Comparison of ENCODE assay signal across 11 cellular contexts in genomic region chr10:87547734-87548311, GRCh38. TPM values are rescaled to one million over a fixed set of nuclear protein-coding genes. Genes with fewer than 3 reads are reported as not detected.
DNase-seq lines count a peak whose midpoint lies in the region; ATAC-seq, FAIRE-seq and TF ChIP-seq lines count a peak whose summit lies in the region.
"Had no signal": no experiment of that assay in that cellular context is flagged by ENCODE, and none has a peak within 500 bp of the region (broad histone marks: within the 10 kb centered on the region; RNA-seq: fewer than 3 reads in every experiment).

No MANE protein-coding gene starts in this region.

- TF ChIP-seq EP300 in HepG2 (IDR thresholded peaks at IDR 0.05; ENCODE audit: low read depth in 2 of 2, low read length in 2 of 2) (no peak), HepG2 (CRISPR knock-in tag; IDR thresholded peaks at IDR 0.05; ENCODE audit: borderline replicate concordance) (no peak)

- H4K20me1 ChIP-seq in HepG2 (ENCODE audit: insufficient read depth, low read length) (no peaks in the 10 kb centered on the region), keratinocyte (ENCODE audit: control insufficient read depth, extremely low read depth, insufficient read depth, low read length) (no peaks in the 10 kb centered on the region)

- peak overlapping the region; percentile 4 to 16 for H3K27ac ChIP-seq in liver (ENCODE audit: low read depth in 1 of 2, low read length in 2 of 2)
- no peak overlapping the region for H3K27ac ChIP-seq in HepG2 (ENCODE audit: extremely low read length, insufficient read depth, low read length)
- no peak overlapping the region for H3K27ac ChIP-seq in keratinocyte (ENCODE audit: control insufficient read depth, insufficient read depth, low read length)
- H3K27ac ChIP-seq in aorta (ENCODE audit: low read depth in 1 of 2, low read length in 2 of 2) = peak overlapping the region in 1 of 2 donors; percentile 57
- H3K27ac ChIP-seq in naive thymus-derived CD4-positive, alpha-beta T cell (ENCODE audit: low read depth, low read length) = no peak overlapping the region

- no peak overlapping the region for H2AFZ ChIP-seq in HepG2 (ENCODE audit: low read length)
- H2AFZ ChIP-seq in keratinocyte (ENCODE audit: control insufficient read depth, low read length) = no peak overlapping the region

- no peak overlapping the region for H3K4me2 ChIP-seq in HepG2 (ENCODE audit: low read depth, low read length)
- H3K4me2 ChIP-seq in keratinocyte (ENCODE audit: control insufficient read depth, extremely low read depth, insufficient read depth, low read depth, low read length) = no peak overlapping the region

- no peak for TF ChIP-seq CTCF in liver (IDR thresholded peaks at IDR 0.05; ENCODE audit: low read depth, low read length, missing input control)
- TF ChIP-seq CTCF in HepG2 (CRISPR knock-in tag; IDR thresholded peaks at IDR 0.05) = no peak
- no peak for TF ChIP-seq CTCF in keratinocyte (optimal IDR thresholded peaks at IDR 0.05 in 1 of 3, IDR thresholded peaks at IDR 0.05 in 1 of 3, conservative IDR thresholded peaks at IDR 0.05 in 1 of 3; ENCODE audit: extremely low read depth in 1 of 3, insufficient read depth in 2 of 3, low read length in 3 of 3)

- peak overlapping the region in 1 of 9 donors; percentile 65 for H3K27ac Mint-ChIP-seq in naive thymus-derived CD4-positive, alpha-beta T cell

- no peaks in the 10 kb centered on the region for H3K9me1 ChIP-seq in keratinocyte (ENCODE audit: control insufficient read depth, extremely low read depth, insufficient read depth, low read length)

- intact Hi-C loops in HepG2 (cut with micrococcal nuclease; ENCODE audit: unreplicated experiment) (no loop called here), aorta (cut with DNase I) (loop anchor here in 1 of 2 donors (5.0 kb wide), 1 partner anchor 49 kb away; no protein-coding TSS in a partner anchor)
- intact Hi-C loops in naive thymus-derived CD4-positive, alpha-beta T cell (cut with micrococcal nuclease) = no loop called here

- BruUV-seq in HepG2 (replicated peaks; lab: Mats Ljungman, UMichigan) = no TSS peak

- peak in 1 of 2 donors; percentile 50 for TF ChIP-seq RAD21 in liver (IDR thresholded peaks at IDR 0.05)
- TF ChIP-seq RAD21 in HepG2 (CRISPR knock-in tag; IDR thresholded peaks at IDR 0.05) = no peak

- DNase-seq in HepG2 (ENCODE audit: low spot score) (no peak), amniotic epithelial cell (ENCODE audit: low read depth) (peak; percentile 92), keratinocyte (ENCODE audit: low read depth, low spot score) (no peak), aorta (no peak), NCI-H526 (lab: John Stamatoyannopoulos, UW) (no peak), OCI-M2 (lab: John Stamatoyannopoulos, UW; ENCODE audit: unreplicated experiment) (no peak)
- no peak for DNase-seq in naive thymus-derived CD4-positive, alpha-beta T cell
- DNase-seq: activated CD4-positive, CD25-positive, alpha-beta regulatory T cell; activated naive CD4-positive, alpha-beta T cell treated with Interleukin-2 at 50 U/mL for 16 hours; stimulated activated naive CD4-positive, alpha-beta T cell had no signal

- FAIRE-seq in HepG2 (lab: Jason Lieb, UNC) (no peak), keratinocyte (lab: Jason Lieb, UNC) (peak; percentile 73)

- POLR2A ChIA-PET in HepG2 (lab: Yijun Ruan, JAX) = no interaction called here
- POLR2A ChIA-PET in naive thymus-derived CD4-positive, alpha-beta T cell (lab: Charles Lee) = no interaction called here

- H3K36me3 ChIP-seq in liver (ENCODE audit: control insufficient read depth in 4 of 4, insufficient read depth in 3 of 4, low read depth in 1 of 4, low read length in 3 of 4) (peaks cover 0 to 8% (median 6%) of the 10 kb centered on the region in 4 donors), HepG2 (replicated peaks in 1 of 2; ENCODE audit: control insufficient read depth in 1 of 2, insufficient read depth in 2 of 2, low read length in 2 of 2) (peaks cover 4 to 27% of the 10 kb centered on the region in 2 experiments; a peak in 4 of 5 replicates), keratinocyte (ENCODE audit: control insufficient read depth in 2 of 2, extremely low read depth in 1 of 2, insufficient read depth in 2 of 2, low read length in 2 of 2) (peaks cover 0 to 3% of the 10 kb centered on the region in 2 experiments), aorta (ENCODE audit: control insufficient read depth in 1 of 2, insufficient read depth in 2 of 2, low read length in 1 of 2) (no peaks in the 10 kb centered on the region)
- peaks cover 0 to 3% (median 0%) of the 10 kb centered on the region in 3 experiments for H3K36me3 ChIP-seq in naive thymus-derived CD4-positive, alpha-beta T cell (ENCODE audit: control insufficient read depth in 2 of 3, insufficient read depth in 3 of 3, low read length in 3 of 3)

- TF ChIP-seq POLR2A in HepG2 (IDR thresholded peaks at IDR 0.05; ENCODE audit: insufficient read depth in 1 of 2, low read depth in 2 of 2, low read length in 2 of 2) = no peak

- H3K79me2 ChIP-seq in HepG2 (ENCODE audit: insufficient read depth, low read length) = no peaks in the 10 kb centered on the region
- no peaks in the 10 kb centered on the region for H3K79me2 ChIP-seq in keratinocyte (ENCODE audit: control insufficient read depth, insufficient read depth, low read length)

- CTCF ChIA-PET in HepG2 (lab: Yijun Ruan, JAX; ENCODE audit: low intra/inter-chr PET ratio, low total read pairs) = no interaction called here
- CTCF ChIA-PET in naive thymus-derived CD4-positive, alpha-beta T cell (lab: Charles Lee) = no interaction called here

- H3K27me3 Mint-ChIP-seq in naive thymus-derived CD4-positive, alpha-beta T cell = no peaks in the 10 kb centered on the region

- peaks cover 13 to 38% (median 36%) of the 10 kb centered on the region in 5 donors for H3K36me3 Mint-ChIP-seq in naive thymus-derived CD4-positive, alpha-beta T cell

- no peak overlapping the region for H3K4me3 Mint-ChIP-seq in naive thymus-derived CD4-positive, alpha-beta T cell

- H3K27me3 ChIP-seq in liver (ENCODE audit: control insufficient read depth in 4 of 4, insufficient read depth in 4 of 4, low read length in 3 of 4) = no peaks in the 10 kb centered on the region
- H3K27me3 ChIP-seq in HepG2 (ENCODE audit: control insufficient read depth in 1 of 2, insufficient read depth in 2 of 2, low read length in 2 of 2) = no peaks in the 10 kb centered on the region
- no peaks in the 10 kb centered on the region for H3K27me3 ChIP-seq in keratinocyte (ENCODE audit: control insufficient read depth, extremely low read depth, insufficient read depth, low read length)
- no peaks in the 10 kb centered on the region for H3K27me3 ChIP-seq in aorta (ENCODE audit: control insufficient read depth in 1 of 2, insufficient read depth in 2 of 2, low read length in 1 of 2)
- H3K27me3 ChIP-seq in naive thymus-derived CD4-positive, alpha-beta T cell (ENCODE audit: control insufficient read depth in 2 of 2, insufficient read depth in 2 of 2, low read length in 2 of 2) = no peaks in the 10 kb centered on the region

- in situ Hi-C loops in HepG2 (cut with HindIII; ENCODE audit: extremely low pct_ligation_motif_present, low pct_unique_long_range_greater_than_20kb) = no loop called here

- H3K9me3 ChIP-seq in liver (ENCODE audit: control insufficient read depth in 4 of 4, low read length in 3 of 4) (no peaks in the 10 kb centered on the region), HepG2 (ENCODE audit: low read length) (peaks cover 3% of the 10 kb centered on the region; the same call in 1 of the 2 replicates), keratinocyte (ENCODE audit: control insufficient read depth, low read depth, low read length) (no peaks in the 10 kb centered on the region), aorta (ENCODE audit: control insufficient read depth, low read length) (peaks cover 1% of the 10 kb centered on the region)
- peaks cover 0 to 6% (median 3%) of the 10 kb centered on the region in 3 experiments for H3K9me3 ChIP-seq in naive thymus-derived CD4-positive, alpha-beta T cell (ENCODE audit: control insufficient read depth in 2 of 3, low read length in 3 of 3)

- ATAC-seq in HepG2 = no peak
- peak; percentile 50 for ATAC-seq in aorta (ENCODE audit: low FRiP score)
- ATAC-seq in naive thymus-derived CD4-positive, alpha-beta T cell = no peak

- H3K4me3 ChIP-seq in liver (ENCODE audit: low read depth in 1 of 3, low read length in 3 of 3) = no peak overlapping the region
- no peak overlapping the region for H3K4me3 ChIP-seq in HepG2 (replicated peaks in 1 of 3; ENCODE audit: insufficient read depth in 1 of 3, low read depth in 2 of 3, low read length in 3 of 3)
- no peak overlapping the region for H3K4me3 ChIP-seq in keratinocyte (ENCODE audit: control insufficient read depth in 2 of 3, extremely low read depth in 1 of 3, insufficient read depth in 2 of 3, low read depth in 1 of 3, low read length in 3 of 3)
- no peak overlapping the region for H3K4me3 ChIP-seq in aorta (ENCODE audit: low read length in 2 of 2)
- no peak overlapping the region for H3K4me3 ChIP-seq in naive thymus-derived CD4-positive, alpha-beta T cell (ENCODE audit: low read length)

- H3K4me1 ChIP-seq in liver (ENCODE audit: control insufficient read depth in 4 of 4, insufficient read depth in 4 of 4, low read length in 3 of 4) (peaks cover 5 to 10% (median 9%) of the 10 kb centered on the region in 4 donors), HepG2 (ENCODE audit: insufficient read depth, low read length) (no peaks in the 10 kb centered on the region), keratinocyte (ENCODE audit: control insufficient read depth, extremely low read depth, insufficient read depth, low read length) (no peaks in the 10 kb centered on the region), aorta (ENCODE audit: control insufficient read depth in 1 of 2, insufficient read depth in 2 of 2, low read length in 2 of 2) (peaks cover 3 to 7% of the 10 kb centered on the region in 2 donors)
- H3K4me1 ChIP-seq in naive thymus-derived CD4-positive, alpha-beta T cell (ENCODE audit: control insufficient read depth in 2 of 2, insufficient read depth in 2 of 2, low read length in 2 of 2) = peaks cover 4 to 7% of the 10 kb centered on the region in 2 donors

- dilution Hi-C loops in keratinocyte (cut with MboI; ENCODE audit: extremely low pct_ligation_motif_present, low sequenced_read_pairs) = no loop called here

- WGBS in liver = 66% methylated on average over 3 of the region's 3 CpGs
- 87% methylated on average over 3 of the region's 3 CpGs for WGBS in HepG2 (ENCODE audit: low lambda C conversion rate)
- 6 to 16% methylated on average over 3 of the region's 3 CpGs for WGBS in aorta, 2 donors

- peaks cover 0 to 26% (median 14%) of the 10 kb centered on the region in 7 donors for H3K4me1 Mint-ChIP-seq in naive thymus-derived CD4-positive, alpha-beta T cell

- H3K9ac ChIP-seq in liver (ENCODE audit: low read depth in 1 of 2, low read length in 2 of 2) (no peak overlapping the region), HepG2 (ENCODE audit: insufficient read depth, low read depth, low read length) (no peak overlapping the region), keratinocyte (ENCODE audit: control insufficient read depth, extremely low read depth, insufficient read depth, low read length) (no peak overlapping the region)

- peaks cover 4 to 10% (median 5%) of the 10 kb centered on the region in 11 donors for H3K9me3 Mint-ChIP-seq in naive thymus-derived CD4-positive, alpha-beta T cell

RNA-seq across cellular contexts. Expression of gene MINPP1, which starts 43.1 kb away (rescaled TPM):
- 100 to 1,000 TPM in 1 of 2 donors, 10 to 100 TPM in 1; 29.5 to 111 TPM for total RNA-seq in liver
- 10 to 100 TPM; 19.1 to 19.8 TPM for polyA plus RNA-seq in liver
- 28.0 and 53.7 TPM in 2 replicates for total RNA-seq in HepG2 (2016; rRNA removed; fragmentation: Illumina TruSeq; extraction: Trizol)
- 3.9 and 4.8 TPM in 2 replicates for total RNA-seq in HepG2 (2016; cell fraction: cytosol; rRNA removed; fragmentation: Illumina TruSeq; extraction: Trizol; ENCODE audit: low read depth)
- 24.9 and 55.2 TPM in 2 replicates for total RNA-seq in HepG2 (2016; cell fraction: insoluble cytoplasmic fraction; rRNA removed; fragmentation: Illumina TruSeq; extraction: Trizol)
- total RNA-seq in HepG2 (2016; cell fraction: membrane; rRNA removed; fragmentation: Illumina TruSeq; extraction: Trizol) = 7.7 and 10.4 TPM in 2 replicates
- 52.9 and 65.7 TPM in 2 replicates for total RNA-seq in HepG2 (2016; cell fraction: nucleus; rRNA removed; fragmentation: Illumina TruSeq; extraction: Trizol)
- 18.4 and 19.2 TPM in 2 replicates for polyA plus RNA-seq in HepG2 (2011; rRNA removed)
- polyA plus RNA-seq in HepG2 (2011; cell fraction: cytosol; rRNA removed) = 9.0 and 10.4 TPM in 2 replicates
- polyA plus RNA-seq in HepG2 (2011; cell fraction: nucleus; rRNA removed) = 9.9 and 11.4 TPM in 2 replicates
- 25.8 and 38.1 TPM in 2 replicates for polyA plus RNA-seq in HepG2 (2012)
- 2.4 TPM in 2 replicates for polyA plus RNA-seq in HepG2 (2016; cell fraction: cytosol; fragmentation: Illumina TruSeq; extraction: Trizol; ENCODE audit: low read depth)
- 23.4 and 25.5 TPM in 2 replicates for polyA plus RNA-seq in HepG2 (2016; cell fraction: insoluble cytoplasmic fraction; fragmentation: Illumina TruSeq; extraction: Trizol; ENCODE audit: low read depth)
- 4.2 and 5.6 TPM in 2 replicates for polyA plus RNA-seq in HepG2 (2016; cell fraction: membrane; fragmentation: Illumina TruSeq; extraction: Trizol; ENCODE audit: low read depth)
- polyA plus RNA-seq in HepG2 (2016; cell fraction: nucleus; fragmentation: Illumina TruSeq; extraction: Trizol; ENCODE audit: insufficient read depth, low read depth) = 70.3 and 77.7 TPM in 2 replicates
- polyA minus RNA-seq in HepG2 (2011; rRNA and poly(A)+ RNA removed; ENCODE audit: low replicate concordance) = 6.3 and 28.3 TPM in 2 replicates
- polyA minus RNA-seq in HepG2 (2011; cell fraction: cytosol; rRNA and poly(A)+ RNA removed) = 16.9 and 17.9 TPM in 2 replicates
- polyA minus RNA-seq in HepG2 (2011; cell fraction: nucleus; rRNA and poly(A)+ RNA removed) = 13.6 and 15.2 TPM in 2 replicates
- polyA plus RNA-seq in keratinocyte = 11.5 to 17.7 TPM (median 12.5 TPM) in 3 replicates
- 11.3 TPM for polyA plus RNA-seq in keratinocyte (2011; ENCODE audit: low read depth)
- 6.5 and 13.4 TPM in 2 replicates for polyA plus RNA-seq in keratinocyte (2011; cell fraction: cytosol; rRNA removed)
- polyA plus RNA-seq in keratinocyte (2011; cell fraction: nucleus; rRNA removed) = 18.6 and 22.4 TPM in 2 replicates
- polyA plus RNA-seq in keratinocyte (2012; ENCODE audit: low replicate concordance) = 15.9 and 16.3 TPM in 2 replicates
- polyA minus RNA-seq in keratinocyte = 2.0 to 8.7 TPM (median 6.0 TPM) in 3 replicates
- 8.2 TPM for polyA minus RNA-seq in keratinocyte (2011; cell fraction: cytosol; rRNA and poly(A)+ RNA removed)
- 16.0 and 25.4 TPM in 2 replicates for polyA minus RNA-seq in keratinocyte (2011; cell fraction: nucleus; rRNA and poly(A)+ RNA removed)
- 10 to 100 TPM; 10.2 to 10.3 TPM for total RNA-seq in aorta
- polyA plus RNA-seq in aorta = 1 to 10 TPM; 4.0 to 7.0 TPM
- 1 to 10 TPM; 1.8 to 9.5 (median 9.2) TPM for total RNA-seq in naive thymus-derived CD4-positive, alpha-beta T cell
- 1 to 10 TPM; 5.7 to 8.8 TPM for polyA plus RNA-seq in naive thymus-derived CD4-positive, alpha-beta T cell

Comparison
In these comparisons a context has a peak if more than half of its experiments do, and no peak if none do; other contexts are left out.
1. H3K27ac ChIP-seq: peak in liver (2 of 2); none in HepG2 (single experiment), keratinocyte (single experiment) and naive thymus-derived CD4-positive, alpha-beta T cell (single experiment).